In the genomic region with DNA sequence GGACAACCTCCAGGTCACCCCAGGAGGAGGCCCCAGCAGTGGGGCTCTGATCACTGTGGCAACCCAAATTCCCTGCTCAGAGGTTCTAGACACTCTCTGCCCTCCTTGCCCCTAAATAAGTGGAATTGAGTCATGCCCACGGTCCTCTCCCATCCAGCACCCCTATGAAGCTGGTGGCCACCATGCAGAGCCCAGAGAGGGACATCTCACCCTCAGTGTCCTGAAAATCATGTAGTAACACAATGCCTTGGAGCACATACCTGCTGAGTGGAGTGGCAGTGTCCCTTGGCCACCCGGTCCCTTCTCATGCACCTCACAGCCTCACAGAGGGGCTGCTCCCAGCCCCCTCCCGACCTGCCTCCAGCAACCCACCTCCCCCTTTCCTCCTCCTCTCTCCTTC, we compare ENCODE assay signal across 9 cellular contexts.
A peak's percentile ranks its signal among the peaks of the same experiment; 100 is the strongest.
DNase-seq lines count a peak whose midpoint lies in the region; ATAC-seq, FAIRE-seq and TF ChIP-seq lines count a peak whose summit lies in the region.
"Had no signal": no experiment of that assay in that cellular context is flagged by ENCODE, and none has a peak within 500 bp of the region (broad histone marks: within the 10 kb centered on the region; RNA-seq: fewer than 3 reads in every experiment).

No MANE protein-coding gene starts in this region.

- peak overlapping the region; percentile 48 to 99 (median 94) for H3K27ac ChIP-seq in heart right ventricle
- H3K27ac ChIP-seq in cingulate gyrus (ENCODE audit: low read depth, low read length), result peak overlapping the region; percentile 61
- peak overlapping the region; percentile 20 for H3K27ac ChIP-seq in vagina

- peaks cover 24 to 29% of the 10 kb centered on the region in 2 donors for H3K27me3 Mint-ChIP-seq in natural killer cell treated with Interleukin-12 subunit alpha and Interleukin-12 subunit beta and Interleukin-15 and Interleukin-18, amount 100 ng/mL, for 72 hours

- no peaks in the 10 kb centered on the region for H3K27me3 ChIP-seq in heart right ventricle
- no peaks in the 10 kb centered on the region for H3K27me3 ChIP-seq in vagina

- no peak overlapping the region for H3K4me3 Mint-ChIP-seq in natural killer cell treated with Interleukin-12 subunit alpha and Interleukin-12 subunit beta and Interleukin-15 and Interleukin-18, amount 100 ng/mL, for 72 hours

- H3K9me3 ChIP-seq in heart right ventricle (no peaks in the 10 kb centered on the region), vagina (no peaks in the 10 kb centered on the region)

- no peaks in the 10 kb centered on the region for H3K9me3 Mint-ChIP-seq in natural killer cell treated with Interleukin-12 subunit alpha and Interleukin-12 subunit beta and Interleukin-15 and Interleukin-18, amount 100 ng/mL, for 72 hours

- no peak for FAIRE-seq in RCC 7860 (lab: Jason Lieb, UNC)

- no peaks in the 10 kb centered on the region for H3K36me3 Mint-ChIP-seq in natural killer cell treated with Interleukin-12 subunit alpha and Interleukin-12 subunit beta and Interleukin-15 and Interleukin-18, amount 100 ng/mL, for 72 hours

- H3K36me3 ChIP-seq in heart right ventricle, result no peaks in the 10 kb centered on the region
- H3K36me3 ChIP-seq in vagina, result no peaks in the 10 kb centered on the region

- ATAC-seq in heart right ventricle (no peak), GM18909 (IDR thresholded peaks at IDR 0.05; ENCODE audit: poor library complexity, unreplicated experiment) (no peak)
- no peak for ATAC-seq in natural killer cell treated with Interleukin-12 subunit alpha and Interleukin-12 subunit beta and Interleukin-15 and Interleukin-18, amount 100 ng/mL, for 72 hours

- H3K4me3 ChIP-seq in heart right ventricle (peak overlapping the region in 1 of 10 donors; percentile 12), vagina (no peak overlapping the region)

- TF ChIP-seq CTCF in heart right ventricle (IDR thresholded peaks at IDR 0.05) (no peak), vagina (IDR thresholded peaks at IDR 0.05) (no peak)

- peaks cover 22% of the 10 kb centered on the region in 2 donors for H3K4me1 Mint-ChIP-seq in natural killer cell treated with Interleukin-12 subunit alpha and Interleukin-12 subunit beta and Interleukin-15 and Interleukin-18, amount 100 ng/mL, for 72 hours (ENCODE audit: low read depth in 2 of 2)

- WGBS in heart right ventricle, 2 donors, result 88 to 92% methylated on average over 3 of the region's 3 CpGs

- no peak overlapping the region for H3K27ac Mint-ChIP-seq in natural killer cell treated with Interleukin-12 subunit alpha and Interleukin-12 subunit beta and Interleukin-15 and Interleukin-18, amount 100 ng/mL, for 72 hours

- peak in 1 of 2 donors; percentile 3 for DNase-seq in heart right ventricle
- DNase-seq in cardiac septum (ENCODE audit: low spot score), result no peak
- peak; percentile 39 for DNase-seq in natural killer cell treated with Interleukin-12 subunit alpha and Interleukin-12 subunit beta and Interleukin-15 and Interleukin-18, amount 100 ng/mL, for 72 hours (ENCODE audit: low spot score)
- DNase-seq in vagina (ENCODE audit: extremely low spot score in 2 of 2), result peak in 1 of 2 donors; percentile 77
- no peak for DNase-seq in RCC 7860 (ENCODE audit: low spot score)
- no peak for DNase-seq in NCI-H1417 (lab: John Stamatoyannopoulos, UW)
- DNase-seq: NCI-H1092 treated with DMSO at 0.1 percent for 48 hours had no signal

- TF ChIP-seq POLR2A in vagina (IDR thresholded peaks at IDR 0.05), result no peak

- H3K4me1 ChIP-seq in heart right ventricle, result peaks cover 52 to 93% (median 72%) of the 10 kb centered on the region in 9 donors
- H3K4me1 ChIP-seq in vagina, result peaks cover 56% of the 10 kb centered on the region

- intact Hi-C loops in heart right ventricle (cut with DNase I) (loop anchor here in 4 of 10 donors (5.0 kb wide), 3 partner anchors 44 to 116 kb away; a partner anchor contains a TSS), cardiac septum (cut with DNase I) (no loop called here), vagina (cut with DNase I) (no loop called here)

Comparison
In these comparisons a context has a peak if more than half of its experiments do, and no peak if none do; other contexts are left out.
1. H3K27ac ChIP-seq: peak in every context shown above with its lines; median percentile 94 in heart right ventricle; 61 in cingulate gyrus; 20 in vagina.